In the genomic region with DNA sequence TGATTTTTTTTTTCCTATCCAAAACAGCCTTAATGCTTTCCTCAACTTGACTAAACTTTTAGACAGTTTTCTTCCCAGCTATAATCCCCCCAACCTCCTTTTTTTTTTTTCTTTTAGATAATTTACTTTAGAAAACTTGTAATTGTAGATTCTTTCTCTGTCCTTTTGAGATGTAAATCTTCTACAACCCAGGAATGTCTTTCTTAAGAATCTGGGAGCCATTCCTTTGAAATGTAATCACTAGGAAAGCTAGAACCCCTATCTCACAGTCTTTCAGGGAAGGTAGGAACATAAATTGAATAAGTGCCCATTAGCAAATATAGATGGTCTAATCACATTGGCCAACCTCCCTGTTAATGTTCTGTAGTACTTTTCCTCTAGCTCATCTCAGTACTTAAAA, we compare ENCODE assay signal across 28 cellular contexts.
"Had no signal": no experiment of that assay in that cellular context is flagged by ENCODE, and none has a peak within 500 bp of the region (broad histone marks: within the 10 kb centered on the region; RNA-seq: fewer than 3 reads in every experiment).

No MANE protein-coding gene starts in this region.

- DNase-seq: activated CD4-positive, alpha-beta T cell treated with anti-CD3 and anti-CD28 coated beads for 36 hours; activated CD4-positive, alpha-beta T cell treated with anti-CD3 and anti-CD28 coated beads, Interleukin-2, amount 10 ng/mL, durations not matched to agents 7 days and 5 days; activated CD4-positive, alpha-beta T cell treated with anti-CD3 and anti-CD28 coated beads, Interleukin-2, amount 50 U/mL, for 48 hours; activated CD8-positive, alpha-beta T cell treated with anti-CD3 and anti-CD28 coated beads, Interleukin-2, amount 10 ng/mL, durations not matched to agents 7 days and 5 days; activated gamma-delta T cell; activated naive CD4-positive, alpha-beta T cell treated with Interleukin-2 at 50 U/mL for 16 hours; activated T-cell treated with anti-CD3 and anti-CD28 coated beads, Interleukin-2, amount 50 U/mL, for 24 hours; adrenal gland; body of pancreas; NCI-H1092 treated with DMSO at 0.1 percent for 48 hours; NCI-H146; NCI-H187; NCI-H2081; NCI-H2171 treated with DMSO at 0.1 percent for 48 hours; NCI-H2227 treated with DMSO at 0.1 percent for 48 hours; NCI-H524 treated with DMSO at 0.1 percent for 48 hours; PC-3; Peyer's patch; RPMI8226; SHP77 treated with DMSO at 0.1 percent for 48 hours; SK-N-SH had no signal

- H3K36me3 ChIP-seq: adrenal gland, breast epithelium, Peyer's patch, SJSA1 had no signal

- H3K4me1 Mint-ChIP-seq: activated CD4-positive, alpha-beta T cell treated with anti-CD3 and anti-CD28 coated beads for 36 hours; activated CD4-positive, alpha-beta T cell treated with anti-CD3 and anti-CD28 coated beads, Interleukin-2, amount 10 ng/mL, durations not matched to agents 7 days and 5 days had no signal

- H3K27me3 Mint-ChIP-seq: activated CD4-positive, alpha-beta T cell treated with anti-CD3 and anti-CD28 coated beads for 36 hours; activated CD4-positive, alpha-beta T cell treated with anti-CD3 and anti-CD28 coated beads, Interleukin-2, amount 10 ng/mL, durations not matched to agents 7 days and 5 days; activated T-cell treated with anti-CD3 and anti-CD28 coated beads, Interleukin-2, amount 50 U/mL, for 24 hours had no signal

- ATAC-seq: activated CD4-positive, alpha-beta T cell treated with anti-CD3 and anti-CD28 coated beads for 36 hours; activated CD4-positive, CD25-positive, alpha-beta regulatory T cell treated with anti-CD3 and anti-CD28 coated beads, Interleukin-2, amount 50 U/mL, for 24 hours; activated CD8-positive, alpha-beta T cell treated with anti-CD3 and anti-CD28 coated beads, Interleukin-2, amount 10 ng/mL, durations not matched to agents 7 days and 5 days; activated naive CD4-positive, alpha-beta T cell treated with anti-CD3 and anti-CD28 coated beads, Interleukin-2, amount 50 U/mL, for 72 hours; body of pancreas; PC-3 had no signal

- H3K27ac Mint-ChIP-seq: activated CD4-positive, alpha-beta T cell treated with anti-CD3 and anti-CD28 coated beads for 36 hours; activated CD4-positive, alpha-beta T cell treated with anti-CD3 and anti-CD28 coated beads, Interleukin-2, amount 10 ng/mL, durations not matched to agents 7 days and 5 days; activated CD8-positive, alpha-beta T cell treated with anti-CD3 and anti-CD28 coated beads, Interleukin-2, amount 10 ng/mL, durations not matched to agents 7 days and 5 days; activated naive CD4-positive, alpha-beta T cell treated with anti-CD3 and anti-CD28 coated beads, Interleukin-2, amount 50 U/mL, for 72 hours; activated T-cell treated with anti-CD3 and anti-CD28 coated beads, Interleukin-2, amount 50 U/mL, for 24 hours; activated T-helper 2 cell treated with anti-CD3 and anti-CD28 coated beads, Interferon-gamma antibody, Interleukin-2, Interleukin-4, amounts not matched to agents 10 μg/mL and 5 μg/mL and 100 μg/mL, durations not matched to agents 14 hours and 24 hours and 36 hours; T-helper 1 cell treated with Interleukin-12 subunit alpha and Interleukin-12 subunit beta and Interleukin-4 antibody, amounts not matched to agents 30 μg/mL and 1 μg/mL, for 36 hours; T-helper 2 cell treated with Interferon-gamma antibody and Interleukin-4, amounts not matched to agents 5 μg/mL and 100 μg/mL, for 36 hours had no signal

- H3K27me3 ChIP-seq: adrenal gland, body of pancreas, breast epithelium, Peyer's patch, SJSA1 had no signal

- H3K9ac ChIP-seq: SK-N-SH had no signal

- H3K9me3 ChIP-seq: adrenal gland, body of pancreas, breast epithelium, Peyer's patch, SJSA1, SK-N-SH had no signal

- H3K4me1 ChIP-seq: adrenal gland, body of pancreas, breast epithelium, Peyer's patch, SJSA1 had no signal

- H3K4me3 Mint-ChIP-seq: activated CD4-positive, alpha-beta T cell treated with anti-CD3 and anti-CD28 coated beads for 36 hours; activated CD4-positive, alpha-beta T cell treated with anti-CD3 and anti-CD28 coated beads, Interleukin-2, amount 10 ng/mL, durations not matched to agents 7 days and 5 days; activated CD8-positive, alpha-beta T cell treated with anti-CD3 and anti-CD28 coated beads, Interleukin-2, amount 10 ng/mL, durations not matched to agents 7 days and 5 days; activated T-cell treated with anti-CD3 and anti-CD28 coated beads, Interleukin-2, amount 50 U/mL, for 24 hours; T-helper 1 cell treated with Interleukin-12 subunit alpha and Interleukin-12 subunit beta and Interleukin-4 antibody, amounts not matched to agents 30 μg/mL and 1 μg/mL, for 36 hours; T-helper 2 cell treated with Interferon-gamma antibody and Interleukin-4, amounts not matched to agents 5 μg/mL and 100 μg/mL, for 36 hours had no signal

- H3K27ac ChIP-seq: adrenal gland, body of pancreas, breast epithelium, Peyer's patch, SJSA1 had no signal

- H3K4me3 ChIP-seq: adrenal gland, body of pancreas, breast epithelium, Peyer's patch, SJSA1 had no signal

- H3K9me3 Mint-ChIP-seq: T-helper 1 cell treated with Interleukin-12 subunit alpha and Interleukin-12 subunit beta and Interleukin-4 antibody, amounts not matched to agents 30 μg/mL and 1 μg/mL, for 36 hours; T-helper 2 cell treated with Interferon-gamma antibody and Interleukin-4, amounts not matched to agents 5 μg/mL and 100 μg/mL, for 36 hours had no signal
